In genomic region chr6:1965596-1966224, GRCh38 we compare ENCODE assay signal across 17 cellular contexts.
DNase-seq lines count a peak whose midpoint lies in the region; ATAC-seq, FAIRE-seq and TF ChIP-seq lines count a peak whose summit lies in the region.
"Had no signal": no experiment of that assay in that cellular context is flagged by ENCODE, and none has a peak within 500 bp of the region (broad histone marks: within the 10 kb centered on the region; RNA-seq: fewer than 3 reads in every experiment).

No MANE protein-coding gene starts in this region.

- H3K4me3 ChIP-seq in GM12865 (ENCODE audit: low read depth, low read length) = no peak overlapping the region
- H3K4me3 ChIP-seq: A549, BLaER1 had no signal

- peak overlapping the region; percentile 43 for H3K27ac Mint-ChIP-seq in nephron progenitor cell
- H3K27ac Mint-ChIP-seq: CD4-positive, alpha-beta T cell; IgD-negative memory B cell had no signal

- H3K4me3 Mint-ChIP-seq in nephron progenitor cell = no peak overlapping the region
- H3K4me3 Mint-ChIP-seq: CD4-positive, alpha-beta T cell; H9; IgD-negative memory B cell had no signal

- no peaks in the 10 kb centered on the region for H3K9me3 Mint-ChIP-seq in nephron progenitor cell
- H3K9me3 Mint-ChIP-seq: H9 had no signal

- H3K36me3 Mint-ChIP-seq in nephron progenitor cell (ENCODE audit: low read depth) = no peaks in the 10 kb centered on the region

- TF ChIP-seq CTCF in GM12865 (IDR thresholded peaks at IDR 0.05; ENCODE audit: insufficient read depth, low read depth, low read length, missing control alignments) (no peak), nephron progenitor cell (IDR thresholded peaks at IDR 0.05) (no peak)

- ATAC-seq in GM21529 (IDR thresholded peaks at IDR 0.05; ENCODE audit: unreplicated experiment) = peak; percentile 61
- ATAC-seq: A549 had no signal

- FAIRE-seq in endometrium (lab: Jason Lieb, UNC) = peak; percentile 53
- FAIRE-seq: A549, GM12892 had no signal

- peak; percentile 21 for DNase-seq in GM12865 (ENCODE audit: low read depth)
- DNase-seq in nephron progenitor cell = no peak
- DNase-seq in NCI-H1092 treated with DMSO at 0.1 percent for 48 hours (lab: John Stamatoyannopoulos, UW) = no peak
- no peak for DNase-seq in NCI-H446 (lab: John Stamatoyannopoulos, UW)
- no peak for DNase-seq in AML-193 (lab: John Stamatoyannopoulos, UW)
- DNase-seq: Calu3; CD4-positive, alpha-beta T cell; DMS 273 treated with DMSO at 0.1 percent for 48 hours; GOT3; H9; KG1 had no signal

- no peaks in the 10 kb centered on the region for H3K27me3 Mint-ChIP-seq in nephron progenitor cell (ENCODE audit: low read depth, poor library complexity)
- H3K27me3 Mint-ChIP-seq: CD4-positive, alpha-beta T cell; IgD-negative memory B cell had no signal

- H3K4me1 Mint-ChIP-seq in nephron progenitor cell = peaks cover 63% of the 10 kb centered on the region
- H3K4me1 Mint-ChIP-seq: IgD-negative memory B cell had no signal
